8 cellular contexts compared by ENCODE assay signal in genomic region chr16:19914877-19915276, GRCh38. TPM values are rescaled to one million over a fixed set of nuclear protein-coding genes. Genes with fewer than 3 reads are reported as not detected.
"Had no signal": no experiment of that assay in that cellular context is flagged by ENCODE, and none has a peak within 500 bp of the region (broad histone marks: within the 10 kb centered on the region; RNA-seq: fewer than 3 reads in every experiment).

No MANE protein-coding gene starts in this region.

- H3K36me3 ChIP-seq: HAP-1 had no signal

- H3K9me3 Mint-ChIP-seq: HFFc6 had no signal

- H3K27ac ChIP-seq: GM23248 had no signal

- H3K9ac ChIP-seq: GM23248 had no signal

- H3K9me3 ChIP-seq: HAP-1 had no signal

- H3K4me3 ChIP-seq: GM23248, HAP-1, K562 had no signal

- ATAC-seq: HCT116, K562 had no signal

- H3K4me3 Mint-ChIP-seq: HFFc6 had no signal

- H3K27ac Mint-ChIP-seq: HFFc6 had no signal

- H3K4me1 ChIP-seq: HAP-1 had no signal

- DNase-seq: GM23248, GOT3, H7, HFFc6, IMR-90 had no signal

RNA-seq across cellular contexts. Expression of gene GPRC5B, which starts 30.2 kb away (rescaled TPM):
- total RNA-seq: GM23248 had no signal
